In genomic region chr2:25310690-25310964, GRCh38 we compare ENCODE assay signal across 15 cellular contexts. TPM values are rescaled to one million over a fixed set of nuclear protein-coding genes. Genes with fewer than 3 reads are reported as not detected.
A peak's percentile ranks its signal among the peaks of the same experiment; 100 is the strongest.
DNase-seq lines count a peak whose midpoint lies in the region; ATAC-seq, FAIRE-seq and TF ChIP-seq lines count a peak whose summit lies in the region.
"Had no signal": no experiment of that assay in that cellular context is flagged by ENCODE, and none has a peak within 500 bp of the region (broad histone marks: within the 10 kb centered on the region; RNA-seq: fewer than 3 reads in every experiment).

No MANE protein-coding gene starts in this region.

- CTCF ChIA-PET in activated naive CD4-positive, alpha-beta T cell treated with anti-CD3 and anti-CD28 coated beads, Interleukin-2, amount 10 ng/mL, durations not matched to agents 7 days and 5 days (lab: Charles Lee), result interaction anchor here (1.1 to 3.1 kb wide), 5 partner anchors 24 to 208 kb away, joined by 3 to 17 read pairs (median 5); no protein-coding TSS in a partner anchor

- peak overlapping the region; percentile 62 for H3K4me2 ChIP-seq in neural progenitor cell

- H3F3A ChIP-seq in neural progenitor cell (ENCODE audit: low read depth), result peaks cover 36% of the 10 kb centered on the region

- peak overlapping the region; percentile 69 for H3K27ac Mint-ChIP-seq in activated naive CD8-positive, alpha-beta T cell treated with anti-CD3 and anti-CD28 coated beads, Interleukin-2, amount 10 ng/mL, durations not matched to agents 7 days and 5 days
- no peak overlapping the region for H3K27ac Mint-ChIP-seq in neural progenitor cell
- no peak overlapping the region for H3K27ac Mint-ChIP-seq in activated naive CD4-positive, alpha-beta T cell treated with anti-CD3 and anti-CD28 coated beads, Interleukin-2, amount 10 ng/mL, durations not matched to agents 7 days and 5 days
- H3K27ac Mint-ChIP-seq: activated CD8-positive, alpha-beta memory T cell treated with anti-CD3 and anti-CD28 coated beads, Interleukin-2, amount 10 ng/mL, durations not matched to agents 7 days and 5 days; natural killer cell treated with Interleukin-12 subunit alpha and Interleukin-12 subunit beta and Interleukin-15 and Interleukin-18, amount 100 ng/mL, for 72 hours had no signal

- H3K9me3 Mint-ChIP-seq in activated naive CD8-positive, alpha-beta T cell treated with anti-CD3 and anti-CD28 coated beads, Interleukin-2, amount 10 ng/mL, durations not matched to agents 7 days and 5 days, result no peaks in the 10 kb centered on the region
- H3K9me3 Mint-ChIP-seq in neural progenitor cell, result no peaks in the 10 kb centered on the region
- no peaks in the 10 kb centered on the region for H3K9me3 Mint-ChIP-seq in activated naive CD4-positive, alpha-beta T cell treated with anti-CD3 and anti-CD28 coated beads, Interleukin-2, amount 10 ng/mL, durations not matched to agents 7 days and 5 days
- H3K9me3 Mint-ChIP-seq: natural killer cell treated with Interleukin-12 subunit alpha and Interleukin-12 subunit beta and Interleukin-15 and Interleukin-18, amount 100 ng/mL, for 72 hours had no signal

- H3K36me3 Mint-ChIP-seq in activated naive CD8-positive, alpha-beta T cell treated with anti-CD3 and anti-CD28 coated beads, Interleukin-2, amount 10 ng/mL, durations not matched to agents 7 days and 5 days, result peaks cover 21% of the 10 kb centered on the region
- H3K36me3 Mint-ChIP-seq in neural progenitor cell, result no peaks in the 10 kb centered on the region
- H3K36me3 Mint-ChIP-seq in activated naive CD4-positive, alpha-beta T cell treated with anti-CD3 and anti-CD28 coated beads, Interleukin-2, amount 10 ng/mL, durations not matched to agents 7 days and 5 days, result peaks cover 57% of the 10 kb centered on the region
- H3K36me3 Mint-ChIP-seq: natural killer cell treated with Interleukin-12 subunit alpha and Interleukin-12 subunit beta and Interleukin-15 and Interleukin-18, amount 100 ng/mL, for 72 hours had no signal

- no peaks in the 10 kb centered on the region for H3K27me3 Mint-ChIP-seq in activated naive CD8-positive, alpha-beta T cell treated with anti-CD3 and anti-CD28 coated beads, Interleukin-2, amount 10 ng/mL, durations not matched to agents 7 days and 5 days
- peaks cover 5% of the 10 kb centered on the region for H3K27me3 Mint-ChIP-seq in neural progenitor cell (ENCODE audit: insufficient read depth, low read depth)
- no peaks in the 10 kb centered on the region for H3K27me3 Mint-ChIP-seq in activated naive CD4-positive, alpha-beta T cell treated with anti-CD3 and anti-CD28 coated beads, Interleukin-2, amount 10 ng/mL, durations not matched to agents 7 days and 5 days
- H3K27me3 Mint-ChIP-seq: activated CD8-positive, alpha-beta memory T cell treated with anti-CD3 and anti-CD28 coated beads, Interleukin-2, amount 10 ng/mL, durations not matched to agents 7 days and 5 days; natural killer cell treated with Interleukin-12 subunit alpha and Interleukin-12 subunit beta and Interleukin-15 and Interleukin-18, amount 100 ng/mL, for 72 hours had no signal

- POLR2A ChIA-PET in activated naive CD8-positive, alpha-beta T cell treated with anti-CD3 and anti-CD28 coated beads, Interleukin-2, amount 10 ng/mL, durations not matched to agents 7 days and 5 days (lab: Charles Lee), result no interaction called here

- no peaks in the 10 kb centered on the region for H3K36me3 ChIP-seq in ES-I3 (ENCODE audit: insufficient read depth, low read length)
- H3K36me3 ChIP-seq in neural progenitor cell, result no peaks in the 10 kb centered on the region

- no peak overlapping the region for H3K27ac ChIP-seq in neural progenitor cell
- H3K27ac ChIP-seq: thoracic aorta had no signal

- no peaks in the 10 kb centered on the region for H3K27me3 ChIP-seq in neural progenitor cell

- no peak overlapping the region for H3K4me3 Mint-ChIP-seq in activated naive CD8-positive, alpha-beta T cell treated with anti-CD3 and anti-CD28 coated beads, Interleukin-2, amount 10 ng/mL, durations not matched to agents 7 days and 5 days
- no peak overlapping the region for H3K4me3 Mint-ChIP-seq in neural progenitor cell
- H3K4me3 Mint-ChIP-seq in activated naive CD4-positive, alpha-beta T cell treated with anti-CD3 and anti-CD28 coated beads, Interleukin-2, amount 10 ng/mL, durations not matched to agents 7 days and 5 days, result no peak overlapping the region
- H3K4me3 Mint-ChIP-seq: activated CD8-positive, alpha-beta memory T cell treated with anti-CD3 and anti-CD28 coated beads, Interleukin-2, amount 10 ng/mL, durations not matched to agents 7 days and 5 days; natural killer cell treated with Interleukin-12 subunit alpha and Interleukin-12 subunit beta and Interleukin-15 and Interleukin-18, amount 100 ng/mL, for 72 hours had no signal

- DNase-seq in DMS153 treated with DMSO at 0.1 percent for 48 hours (lab: John Stamatoyannopoulos, UW; ENCODE audit: unreplicated experiment) (peak; percentile 76), DMS153 (lab: John Stamatoyannopoulos, UW) (no peak), neural progenitor cell (ENCODE audit: low spot score) (no peak), D721Med (ENCODE audit: insufficient read length, low spot score) (no peak)
- DNase-seq in activated naive CD8-positive, alpha-beta T cell treated with anti-CD3 and anti-CD28 coated beads, Interleukin-2, amount 10 ng/mL, durations not matched to agents 7 days and 5 days, result no peak
- DNase-seq in activated CD4-positive, CD25-positive, alpha-beta regulatory T cell (lab: John Stamatoyannopoulos, UW), result no peak
- DNase-seq in activated naive CD4-positive, alpha-beta T cell treated with anti-CD3 and anti-CD28 coated beads, Interleukin-2, amount 10 ng/mL, durations not matched to agents 7 days and 5 days, result no peak
- DNase-seq: 8988T; activated CD8-positive, alpha-beta memory T cell treated with anti-CD3 and anti-CD28 coated beads, Interleukin-2, amount 10 ng/mL, durations not matched to agents 7 days and 5 days; effector CD4-positive, alpha-beta T cell; T-helper 9 cell had no signal

- H2AFZ ChIP-seq in neural progenitor cell (replicated peaks), result peak overlapping the region; percentile 63

- TF ChIP-seq CTCF in neural progenitor cell (IDR thresholded peaks at IDR 0.05) (no peak), D721Med (IDR thresholded peaks at IDR 0.05; ENCODE audit: insufficient read depth, missing control alignments) (no peak)

- peaks cover 47% of the 10 kb centered on the region for H3K4me1 ChIP-seq in ES-I3 (ENCODE audit: insufficient read depth, low read length)
- H3K4me1 ChIP-seq in neural progenitor cell, result peaks cover 44% of the 10 kb centered on the region

- H3K4me3 ChIP-seq in neural progenitor cell, result no peak overlapping the region
- H3K4me3 ChIP-seq: thoracic aorta had no signal

- H3K9me3 ChIP-seq in ES-I3 (ENCODE audit: control insufficient read depth, insufficient read depth, low read length) (no peaks in the 10 kb centered on the region), neural progenitor cell (ENCODE audit: low read depth) (no peaks in the 10 kb centered on the region)
- H3K9me3 ChIP-seq: thoracic aorta had no signal

- peaks cover 51% of the 10 kb centered on the region for H3K4me1 Mint-ChIP-seq in activated naive CD8-positive, alpha-beta T cell treated with anti-CD3 and anti-CD28 coated beads, Interleukin-2, amount 10 ng/mL, durations not matched to agents 7 days and 5 days
- H3K4me1 Mint-ChIP-seq in neural progenitor cell, result peaks cover 40% of the 10 kb centered on the region
- peaks cover 74% of the 10 kb centered on the region for H3K4me1 Mint-ChIP-seq in activated naive CD4-positive, alpha-beta T cell treated with anti-CD3 and anti-CD28 coated beads, Interleukin-2, amount 10 ng/mL, durations not matched to agents 7 days and 5 days

- FAIRE-seq in D721Med (lab: Jason Lieb, UNC), result no peak
- FAIRE-seq: frontal cortex had no signal

- H3K79me2 ChIP-seq in neural progenitor cell (ENCODE audit: low read depth), result no peaks in the 10 kb centered on the region

- H4K20me1 ChIP-seq in neural progenitor cell (ENCODE audit: low read depth), result no peaks in the 10 kb centered on the region

- H3K9ac ChIP-seq in ES-I3 (ENCODE audit: low read depth, low read length) (peak overlapping the region; percentile 19; the same call in 1 of the 2 replicates), neural progenitor cell (no peak overlapping the region)

- ATAC-seq in activated naive CD8-positive, alpha-beta T cell treated with anti-CD3 and anti-CD28 coated beads, Interleukin-2, amount 10 ng/mL, durations not matched to agents 7 days and 5 days (ENCODE audit: low read depth), result no peak
- ATAC-seq: activated CD8-positive, alpha-beta memory T cell treated with anti-CD3 and anti-CD28 coated beads, Interleukin-2, amount 10 ng/mL, durations not matched to agents 7 days and 5 days; natural killer cell treated with Interleukin-12 subunit alpha and Interleukin-12 subunit beta and Interleukin-15 and Interleukin-18, amount 100 ng/mL, for 72 hours had no signal

RNA-seq across cellular contexts. Expression of gene DNMT3A, which starts 31.1 kb away (rescaled TPM):
- 10 to 100 TPM; 76.7 to 84.7 TPM for total RNA-seq in activated naive CD8-positive, alpha-beta T cell treated with anti-CD3 and anti-CD28 coated beads, Interleukin-2, amount 10 ng/mL, durations not matched to agents 7 days and 5 days
- 46.5 and 81.1 TPM in 2 replicates for total RNA-seq in neural progenitor cell (ENCODE audit: low replicate concordance)
